Comparison of ENCODE assay signal across 8 cellular contexts in genomic region chr3:52892625-52893311, GRCh38. TPM values are rescaled to one million over a fixed set of nuclear protein-coding genes. Genes with fewer than 3 reads are reported as not detected.
DNase-seq lines count a peak whose midpoint lies in the region; ATAC-seq and TF ChIP-seq lines count a peak whose summit lies in the region.

No MANE protein-coding gene starts in this region.

- H3K36me3 ChIP-seq in thoracic aorta, result no peaks in the 10 kb centered on the region

- H3K9me3 ChIP-seq in thoracic aorta, result no peaks in the 10 kb centered on the region

- H3K27ac ChIP-seq in thoracic aorta, result peak overlapping the region; percentile 87 to 92

- TF ChIP-seq CTCF in fibroblast of the aortic adventitia (IDR thresholded peaks at IDR 0.05; ENCODE audit: insufficient read depth, low read length), result peak; percentile 9
- no peak for TF ChIP-seq CTCF in thoracic aorta (IDR thresholded peaks at IDR 0.05)

- H3K4me3 ChIP-seq in fibroblast of the aortic adventitia (ENCODE audit: low read depth, low read length) (peak overlapping the region; percentile 39), thoracic aorta (peak overlapping the region; percentile 64)

- H3K27me3 ChIP-seq in thoracic aorta (replicated peaks; ENCODE audit: insufficient read depth), result no peaks in the 10 kb centered on the region

- no peak for ATAC-seq in thoracic aorta (ENCODE audit: insufficient number of reproducible peaks, low FRiP score, low read depth)
- no peak for ATAC-seq in HG02642 (IDR thresholded peaks at IDR 0.05; ENCODE audit: poor library complexity, unreplicated experiment)

- DNase-seq in NCI-H82 (lab: John Stamatoyannopoulos, UW) (peak; percentile 0), NCI-H82 treated with DMSO at 0.1 percent for 48 hours (lab: John Stamatoyannopoulos, UW; ENCODE audit: unreplicated experiment) (no peak), fibroblast of the aortic adventitia (ENCODE audit: low read depth) (peak; percentile 46), thoracic aorta (ENCODE audit: low spot score) (no peak), DMS79 (lab: John Stamatoyannopoulos, UW) (no peak), amniotic stem cell (lab: John Stamatoyannopoulos, UW) (no peak)
- peak; percentile 23 to 27 for DNase-seq in activated CD4-positive, alpha-beta T cell treated with anti-CD3 and anti-CD28 coated beads, Interleukin-2, amount 50 U/mL, for 4 hours

- H3K4me1 ChIP-seq in thoracic aorta (ENCODE audit: control insufficient read depth in 1 of 2, low read depth in 2 of 2), result peaks cover 66 to 70% of the 10 kb centered on the region in 2 donors

RNA-seq across cellular contexts. Expression of gene STIMATE, which starts 4.6 kb away (rescaled TPM):
- total RNA-seq in fibroblast of the aortic adventitia (ENCODE audit: low replicate concordance) (7.8 and 13.1 TPM in 2 replicates), thoracic aorta (10 to 100 TPM; 45.2 to 75.1 TPM)

RNA-seq across cellular contexts. Expression of gene MUSTN1, which starts 57.9 kb away (rescaled TPM):
- total RNA-seq in fibroblast of the aortic adventitia (ENCODE audit: low replicate concordance) (not detected in 2 replicates), thoracic aorta (10 to 100 TPM; 21.0 to 33.8 TPM)

Comparison
In these comparisons a context has a peak if more than half of its experiments do, and no peak if none do; other contexts are left out.
1. DNase-seq: peak in NCI-H82 (single experiment), activated CD4-positive, alpha-beta T cell treated with anti-CD3 and anti-CD28 coated beads, Interleukin-2, amount 50 U/mL, for 4 hours (2 of 2) and fibroblast of the aortic adventitia (single experiment); none in NCI-H82 treated with DMSO at 0.1 percent for 48 hours (single experiment), thoracic aorta (single experiment), DMS79 (single experiment) and amniotic stem cell (single experiment).
2. RNA of gene MUSTN1, which starts 57.9 kb away (total RNA-seq): 21.0 to 33.8 TPM in thoracic aorta; not detected in fibroblast of the aortic adventitia; every median in the first group is over 10 times any median in the second.